Comparison of ENCODE assay signal across 1 cellular context in the genomic region with DNA sequence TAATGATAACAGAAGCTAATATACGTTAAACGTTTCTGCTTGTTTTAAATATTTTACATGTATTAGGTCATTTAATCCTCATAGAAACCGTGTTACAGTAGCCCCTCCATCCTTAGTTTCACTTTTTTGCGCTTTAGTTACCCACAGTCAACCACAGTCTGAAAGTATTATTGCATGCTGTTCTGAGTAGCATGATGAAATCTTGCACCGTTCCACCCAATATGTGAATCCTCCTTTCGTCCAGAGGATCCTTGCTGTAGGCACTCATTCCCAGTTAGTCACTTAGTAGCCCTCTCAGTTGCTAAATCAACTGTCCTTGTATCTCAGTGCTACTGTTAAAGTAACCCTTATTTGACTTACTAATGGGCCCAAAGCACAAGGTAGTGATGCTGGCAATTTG.
TF ChIP-seq lines count a peak whose summit lies in the region.

No MANE protein-coding gene starts in this region.

TF ChIP-seq in H1, 55 proteins besides CTCF, POLR2A, EP300 and RAD21 (continued from another document):
- TF ChIP-seq, protein P1, sequence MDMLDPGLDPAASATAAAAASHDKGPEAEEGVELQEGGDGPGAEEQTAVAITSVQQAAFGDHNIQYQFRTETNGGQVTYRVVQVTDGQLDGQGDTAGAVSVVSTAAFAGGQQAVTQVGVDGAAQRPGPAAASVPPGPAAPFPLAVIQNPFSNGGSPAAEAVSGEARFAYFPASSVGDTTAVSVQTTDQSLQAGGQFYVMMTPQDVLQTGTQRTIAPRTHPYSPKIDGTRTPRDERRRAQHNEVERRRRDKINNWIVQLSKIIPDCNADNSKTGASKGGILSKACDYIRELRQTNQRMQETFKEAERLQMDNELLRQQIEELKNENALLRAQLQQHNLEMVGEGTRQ (IDR thresholded peaks at IDR 0.05; ENCODE audit: low read length) = no peak
- no peak for TF ChIP-seq TCF12 (IDR thresholded peaks at IDR 0.05; ENCODE audit: low read depth, low read length)
- no peak for TF ChIP-seq RFX5 (IDR thresholded peaks at IDR 0.05; ENCODE audit: borderline replicate concordance, low read depth, low read length)
- TF ChIP-seq BACH1 (IDR thresholded peaks at IDR 0.05; ENCODE audit: low read length) = no peak
- TF ChIP-seq KDM4A (IDR thresholded peaks at IDR 0.05; ENCODE audit: low read depth, low read length, severe bottlenecking) = no peak
- TF ChIP-seq SP4 (IDR thresholded peaks at IDR 0.05; ENCODE audit: low read length) = no peak
- no peak for TF ChIP-seq GTF2F1 (IDR thresholded peaks at IDR 0.05; ENCODE audit: borderline replicate concordance, low read depth, low read length)
- TF ChIP-seq, protein P2, sequence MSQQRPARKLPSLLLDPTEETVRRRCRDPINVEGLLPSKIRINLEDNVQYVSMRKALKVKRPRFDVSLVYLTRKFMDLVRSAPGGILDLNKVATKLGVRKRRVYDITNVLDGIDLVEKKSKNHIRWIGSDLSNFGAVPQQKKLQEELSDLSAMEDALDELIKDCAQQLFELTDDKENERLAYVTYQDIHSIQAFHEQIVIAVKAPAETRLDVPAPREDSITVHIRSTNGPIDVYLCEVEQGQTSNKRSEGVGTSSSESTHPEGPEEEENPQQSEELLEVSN (IDR thresholded peaks at IDR 0.05) = no peak
- no peak for TF ChIP-seq PHF8 (conservative IDR thresholded peaks at IDR 0.05; ENCODE audit: low read depth, low read length)
- TF ChIP-seq HDAC6 (IDR thresholded peaks at IDR 0.05; ENCODE audit: low read depth, low read length) = no peak
- no peak for TF ChIP-seq KDM5A (IDR thresholded peaks at IDR 0.05; ENCODE audit: low read length)
- TF ChIP-seq SP2 (IDR thresholded peaks at IDR 0.05; ENCODE audit: low read length) = no peak
- no peak for TF ChIP-seq BRCA1 (IDR thresholded peaks at IDR 0.05; ENCODE audit: low read depth, low read length)
